Comparison of ENCODE assay signal across 9 cellular contexts in genomic region chr4:168859888-168860694, GRCh38.
A peak's percentile ranks its signal among the peaks of the same experiment; 100 is the strongest.
DNase-seq lines count a peak whose midpoint lies in the region; ATAC-seq, FAIRE-seq and TF ChIP-seq lines count a peak whose summit lies in the region.
"Had no signal": no experiment of that assay in that cellular context is flagged by ENCODE, and none has a peak within 500 bp of the region (broad histone marks: within the 10 kb centered on the region; RNA-seq: fewer than 3 reads in every experiment).

No MANE protein-coding gene starts in this region.

- H3K23me2 ChIP-seq in H9 (ENCODE audit: insufficient read length, low read depth, low read length, poor library complexity, severe bottlenecking), result no peaks in the 10 kb centered on the region

- H3K23ac ChIP-seq in H9 (ENCODE audit: insufficient read length, low read depth, low read length), result no peak overlapping the region

- no peak overlapping the region for H3K9ac ChIP-seq in H9 (ENCODE audit: extremely low read depth, insufficient read length, low read length)

- H3K27ac Mint-ChIP-seq in H9, result peak overlapping the region in 1 of 3 experiments; percentile 10; a peak in 1 of 7 replicates
- H3K27ac Mint-ChIP-seq: activated naive CD4-positive, alpha-beta T cell treated with anti-CD3 and anti-CD28 coated beads, Interleukin-2, amount 50 U/mL, for 24 hours had no signal

- DNase-seq in EH (ENCODE audit: low read depth), result peak; percentile 61
- DNase-seq in globus pallidus (ENCODE audit: low spot score), result no peak
- DNase-seq in H9, result no peak
- no peak for DNase-seq in NCI-H2171 (lab: John Stamatoyannopoulos, UW)
- no peak for DNase-seq in RPMI8226

- FAIRE-seq in islet of Langerhans (lab: Jason Lieb, UNC), result peak; percentile 62

- no peak overlapping the region for H3T11ph ChIP-seq in H9 (ENCODE audit: low read length)

- H2AFZ ChIP-seq in H9 (ENCODE audit: low read length), result no peak overlapping the region

- H3K4ac ChIP-seq in H9 (ENCODE audit: low read depth, low read length), result no peak overlapping the region

- peak; percentile 91 for ATAC-seq in GM21367 (IDR thresholded peaks at IDR 0.05; ENCODE audit: unreplicated experiment)
- ATAC-seq in HG03442 (IDR thresholded peaks at IDR 0.05; ENCODE audit: unreplicated experiment), result peak; percentile 98

- no peak overlapping the region for H3K56ac ChIP-seq in H9 (ENCODE audit: insufficient read length, low read depth, low read length)

- H3K79me2 ChIP-seq in H9 (ENCODE audit: insufficient read depth, low read length), result 0 out of 2 replicates have a peak, but pooled peaks cover 1% of the 10 kb centered on the region

- no peak overlapping the region for H2AK5ac ChIP-seq in H9 (ENCODE audit: insufficient read length, low read length)

- no peaks in the 10 kb centered on the region for H3K27me3 ChIP-seq in H9 (ENCODE audit: insufficient read depth, low read length)

- peaks cover 2% of the 10 kb centered on the region for H3K4me1 ChIP-seq in H9 (ENCODE audit: insufficient read depth, low read length)

- H3K4me1 Mint-ChIP-seq in H9, result peaks cover 8 to 23% of the 10 kb centered on the region in 2 experiments
- H3K4me1 Mint-ChIP-seq: activated naive CD4-positive, alpha-beta T cell treated with anti-CD3 and anti-CD28 coated beads, Interleukin-2, amount 50 U/mL, for 24 hours had no signal

- no peaks in the 10 kb centered on the region; a peak in 1 of 5 replicates for H3K9me3 Mint-ChIP-seq in H9
- H3K9me3 Mint-ChIP-seq: activated naive CD4-positive, alpha-beta T cell treated with anti-CD3 and anti-CD28 coated beads, Interleukin-2, amount 50 U/mL, for 24 hours had no signal

- peaks cover 0 to 10% (median 0%) of the 10 kb centered on the region in 3 experiments; a peak in 4 of 7 replicates for H3K36me3 Mint-ChIP-seq in H9 (ENCODE audit: insufficient read depth in 1 of 3, low read depth in 3 of 3)

- no peak overlapping the region for H4K91ac ChIP-seq in H9 (ENCODE audit: insufficient read length, low read depth, low read length)

- no peak overlapping the region for H2BK15ac ChIP-seq in H9 (ENCODE audit: low read depth, low read length)

- no peak overlapping the region for H4K8ac ChIP-seq in H9 (replicated peaks; ENCODE audit: insufficient read length, low read depth, low read length)

- no peak overlapping the region for H3K4me3 Mint-ChIP-seq in H9
- H3K4me3 Mint-ChIP-seq: activated naive CD4-positive, alpha-beta T cell treated with anti-CD3 and anti-CD28 coated beads, Interleukin-2, amount 50 U/mL, for 24 hours had no signal

- H3K9me3 ChIP-seq in H9 (ENCODE audit: control insufficient read depth, low read depth, low read length), result no peaks in the 10 kb centered on the region

- H2BK5ac ChIP-seq in H9 (ENCODE audit: insufficient read length, low read length), result no peak overlapping the region

- H4K5ac ChIP-seq in H9 (ENCODE audit: insufficient read length, low read depth, low read length), result no peak overlapping the region

- no peaks in the 10 kb centered on the region for H4K20me1 ChIP-seq in H9 (ENCODE audit: control insufficient read depth, insufficient read depth, insufficient read length)

- H3K18ac ChIP-seq in H9 (ENCODE audit: insufficient read length, low read depth, low read length), result no peak overlapping the region

- H3K4me2 ChIP-seq in H9 (ENCODE audit: insufficient read depth, insufficient read length, low read length), result no peak overlapping the region

- no peak overlapping the region for H3K14ac ChIP-seq in H9 (ENCODE audit: insufficient read depth, low read length)

- H3K79me1 ChIP-seq in H9 (ENCODE audit: insufficient read depth, low read depth, low read length, poor library complexity, severe bottlenecking), result no peaks in the 10 kb centered on the region

- no peak overlapping the region for H3K27ac ChIP-seq in H9 (ENCODE audit: insufficient read length, low read depth, low read length)

- H3K27me3 Mint-ChIP-seq in H9 (ENCODE audit: low read depth), result no peaks in the 10 kb centered on the region

- no CpG with 5 or more reads among the region's 9 CpGs for WGBS in H9 (ENCODE audit: extremely low coverage, insufficient read length, low lambda C conversion rate)

- no peak overlapping the region for H2BK20ac ChIP-seq in H9 (ENCODE audit: low read depth, low read length, poor library complexity, severe bottlenecking)

- no peak overlapping the region for H2BK12ac ChIP-seq in H9 (ENCODE audit: insufficient read length, low read depth, low read length)

- TF ChIP-seq CTCF in H9 (conservative IDR thresholded peaks at IDR 0.05), result no peak

- no peak overlapping the region for H2BK120ac ChIP-seq in H9 (ENCODE audit: low read depth, low read length, poor library complexity, severe bottlenecking)
